In the genomic region with DNA sequence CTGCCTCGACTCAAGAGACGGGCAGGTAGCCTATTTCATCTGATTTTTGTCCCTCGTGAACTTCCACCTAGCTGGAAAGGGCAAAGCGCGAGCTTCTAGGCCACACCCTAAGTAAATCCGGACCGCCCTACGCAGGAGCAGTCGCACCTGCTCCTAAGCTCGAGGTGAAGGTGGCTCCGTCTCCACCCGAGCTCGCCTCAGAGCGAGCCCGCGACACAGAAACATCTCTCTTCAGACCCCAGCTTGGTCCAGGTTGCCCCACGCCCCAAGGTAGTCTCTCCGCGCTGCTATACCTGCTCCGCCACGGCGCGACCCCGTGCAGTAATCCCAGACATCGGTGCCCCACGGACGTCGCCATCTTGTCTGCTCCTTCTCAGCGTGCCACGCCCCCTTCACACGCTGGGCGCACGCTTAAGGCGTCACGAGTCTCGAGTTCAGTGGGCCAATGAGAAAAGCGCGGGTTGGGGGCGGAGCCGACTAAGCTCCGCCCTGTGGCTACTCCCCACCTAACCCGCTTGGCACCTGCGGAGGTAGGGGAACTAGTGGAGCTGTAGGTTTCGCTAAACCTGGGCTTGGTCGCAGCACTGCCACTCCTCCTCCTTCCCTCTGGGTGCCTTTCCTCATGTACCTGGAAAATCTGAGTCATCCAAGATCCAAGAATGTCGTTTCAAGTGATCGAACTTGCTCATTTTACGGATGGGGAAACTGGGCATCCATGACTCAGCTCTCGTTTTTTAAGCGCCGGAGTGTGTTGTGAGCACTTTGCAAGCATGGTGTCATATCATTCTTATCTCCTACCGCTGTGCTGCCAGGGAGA, we compare ENCODE assay signal across 9 cellular contexts. TPM values are rescaled to one million over a fixed set of nuclear protein-coding genes. Genes with fewer than 3 reads are reported as not detected.
DNase-seq lines count a peak whose midpoint lies in the region; ATAC-seq, FAIRE-seq and TF ChIP-seq lines count a peak whose summit lies in the region.
"Had no signal": no experiment of that assay in that cellular context is flagged by ENCODE, and none has a peak within 500 bp of the region (broad histone marks: within the 10 kb centered on the region; RNA-seq: fewer than 3 reads in every experiment).

A gene (minus strand): TSS at position 365 of the 817 bp plus-strand sequence. CDS start 7 bp downstream, at position 358.

- peak; percentile 85 for FAIRE-seq in keratinocyte (lab: Jason Lieb, UNC)
- FAIRE-seq: TTC549 had no signal

- no peak for TF ChIP-seq CTCF in AG09319 (IDR thresholded peaks at IDR 0.05; ENCODE audit: low read depth, low read length)
- no peak for TF ChIP-seq CTCF in keratinocyte (optimal IDR thresholded peaks at IDR 0.05 in 1 of 3, IDR thresholded peaks at IDR 0.05 in 1 of 3, conservative IDR thresholded peaks at IDR 0.05 in 1 of 3; ENCODE audit: extremely low read depth in 1 of 3, insufficient read depth in 2 of 3, low read length in 3 of 3)

- peak within 1 kb of the TSS; percentile 79 for H2AFZ ChIP-seq in keratinocyte (ENCODE audit: control insufficient read depth, low read length)

- H3K9me1 ChIP-seq in keratinocyte (ENCODE audit: control insufficient read depth, extremely low read depth, insufficient read depth, low read length): no peaks in the 10 kb centered on the region

- DNase-seq in AG09319 (ENCODE audit: extremely low read depth, low read depth): peak; percentile 79
- peak; percentile 92 for DNase-seq in NCI-H460 (ENCODE audit: extremely low read depth, low read depth)
- DNase-seq in activated CD4-positive, alpha-beta T cell treated with anti-CD3 and anti-CD28 coated beads for 1 hour: peak; percentile 96
- DNase-seq in cerebellum (ENCODE audit: low spot score): peak; percentile 98
- peak; percentile 97 for DNase-seq in keratinocyte (ENCODE audit: low read depth, low spot score)
- DNase-seq in stimulated activated CD4-positive, alpha-beta T cell treated with anti-CD3 and anti-CD28 coated beads, Interleukin-15, amount 100 ng/mL, for 24 hours: peak; percentile 97

- no peaks in the 10 kb centered on the region for H4K20me1 ChIP-seq in keratinocyte (ENCODE audit: control insufficient read depth, extremely low read depth, insufficient read depth, low read length)

- H3K4me3 ChIP-seq in keratinocyte (ENCODE audit: control insufficient read depth in 2 of 3, extremely low read depth in 1 of 3, insufficient read depth in 2 of 3, low read depth in 1 of 3, low read length in 3 of 3): peak within 1 kb of the TSS; percentile 76 to 98 (median 79)

- no peaks in the 10 kb centered on the region for H3K36me3 ChIP-seq in keratinocyte (ENCODE audit: control insufficient read depth in 2 of 2, extremely low read depth in 1 of 2, insufficient read depth in 2 of 2, low read length in 2 of 2)

- H3K9ac ChIP-seq in keratinocyte (ENCODE audit: control insufficient read depth, extremely low read depth, insufficient read depth, low read length): peak within 1 kb of the TSS; percentile 98

- H3K4me1 ChIP-seq in keratinocyte (ENCODE audit: control insufficient read depth, extremely low read depth, insufficient read depth, low read length): peaks cover 32% of the 10 kb centered on the region

- peak within 1 kb of the TSS; percentile 99 for H3K27ac ChIP-seq in keratinocyte (ENCODE audit: control insufficient read depth, insufficient read depth, low read length)

- ATAC-seq in GM19035 (IDR thresholded peaks at IDR 0.05; ENCODE audit: unreplicated experiment) (peak; percentile 87), HG03354 (IDR thresholded peaks at IDR 0.05; ENCODE audit: poor library complexity, severe bottlenecking, unreplicated experiment) (peak; percentile 93)

- dilution Hi-C loops in keratinocyte (cut with MboI; ENCODE audit: extremely low pct_ligation_motif_present, low sequenced_read_pairs): no loop called here

- H3K9me3 ChIP-seq in keratinocyte (ENCODE audit: control insufficient read depth, low read depth, low read length): no peaks in the 10 kb centered on the region

- no peaks in the 10 kb centered on the region for H3K27me3 ChIP-seq in keratinocyte (ENCODE audit: control insufficient read depth, extremely low read depth, insufficient read depth, low read length)

- H3K4me2 ChIP-seq in keratinocyte (ENCODE audit: control insufficient read depth, extremely low read depth, insufficient read depth, low read depth, low read length): peak within 1 kb of the TSS; percentile 84

- H3K79me2 ChIP-seq in keratinocyte (ENCODE audit: control insufficient read depth, insufficient read depth, low read length): peaks cover 36% of the 10 kb centered on the region

RNA-seq across cellular contexts. Expression of the gene that starts here (rescaled TPM):
- total RNA-seq in NCI-H460 (2014; rRNA removed; shearing (Covaris generic)): 100 and 101 TPM in 2 replicates
- 297 and 326 TPM in 2 replicates for polyA plus RNA-seq in NCI-H460 (2014; cell fraction: nucleus; rRNA removed)
- total RNA-seq in cerebellum: 31.0 TPM
- polyA plus RNA-seq in keratinocyte: 25.5 to 36.6 TPM (median 26.4 TPM) in 3 replicates
- polyA plus RNA-seq in keratinocyte (2011; ENCODE audit: low read depth): 13.3 TPM
- polyA plus RNA-seq in keratinocyte (2011; cell fraction: cytosol; rRNA removed): 18.1 and 21.8 TPM in 2 replicates
- 75.7 and 82.6 TPM in 2 replicates for polyA plus RNA-seq in keratinocyte (2011; cell fraction: nucleus; rRNA removed)
- 29.1 and 32.1 TPM in 2 replicates for polyA plus RNA-seq in keratinocyte (2012; ENCODE audit: low replicate concordance)
- 23.8 to 42.9 TPM (median 34.6 TPM) in 3 replicates for polyA minus RNA-seq in keratinocyte
- polyA minus RNA-seq in keratinocyte (2011; cell fraction: cytosol; rRNA and poly(A)+ RNA removed): 36.1 TPM
- polyA minus RNA-seq in keratinocyte (2011; cell fraction: nucleus; rRNA and poly(A)+ RNA removed): 36.1 and 36.8 TPM in 2 replicates

Comparison
In these comparisons a context has a peak if more than half of its experiments do, and no peak if none do; other contexts are left out.
1. Peak in every context shown above with its lines: DNase-seq, ATAC-seq, H3K4me3 ChIP-seq and H3K27ac ChIP-seq.